23 cellular contexts compared by ENCODE assay signal in genomic region chr18:48473816-48474215, GRCh38.
DNase-seq lines count a peak whose midpoint lies in the region; ATAC-seq and TF ChIP-seq lines count a peak whose summit lies in the region.
"Had no signal": no experiment of that assay in that cellular context is flagged by ENCODE, and none has a peak within 500 bp of the region (broad histone marks: within the 10 kb centered on the region; RNA-seq: fewer than 3 reads in every experiment).

No MANE protein-coding gene starts in this region.

- no peak overlapping the region for H3K4me3 Mint-ChIP-seq in activated T-cell treated with anti-CD3 and anti-CD28 coated beads, Interleukin-2, amount 50 U/mL, for 24 hours
- H3K4me3 Mint-ChIP-seq: B cell; CD4-positive, alpha-beta T cell; CD8-positive, alpha-beta T cell had no signal

- WGBS in heart right ventricle, 2 donors = 96 to 97% methylated on average over 1 of the region's 1 CpG
- 91% methylated on average over 1 of the region's 1 CpG for WGBS in esophagus muscularis mucosa

- H3K36me3 Mint-ChIP-seq in activated T-cell treated with anti-CD3 and anti-CD28 coated beads, Interleukin-2, amount 50 U/mL, for 24 hours (ENCODE audit: low read depth) = no peaks in the 10 kb centered on the region
- H3K36me3 Mint-ChIP-seq: CD8-positive, alpha-beta T cell had no signal

- no peaks in the 10 kb centered on the region for H3K79me2 ChIP-seq in MM.1S (ENCODE audit: low read length)

- H3K4me1 ChIP-seq in right atrium auricular region = no peaks in the 10 kb centered on the region
- peaks cover 0 to 23% (median 9%) of the 10 kb centered on the region in 9 donors for H3K4me1 ChIP-seq in heart right ventricle
- H3K4me1 ChIP-seq in MM.1S (ENCODE audit: low read length) = peaks cover 33% of the 10 kb centered on the region
- peaks cover 0 to 10% (median 5%) of the 10 kb centered on the region in 4 donors for H3K4me1 ChIP-seq in esophagus muscularis mucosa
- H3K4me1 ChIP-seq: BLaER1 treated with 17β-estradiol and CSF1 and Interleukin-3, amounts not matched to agents 10 nM and 100 nM had no signal

- ATAC-seq in heart right ventricle (no peak), GM19328 (IDR thresholded peaks at IDR 0.05; ENCODE audit: unreplicated experiment) (no peak)
- ATAC-seq: A549; CD8-positive, alpha-beta T cell; GM12878 had no signal

- no peak for TF ChIP-seq EP300 in esophagus muscularis mucosa (IDR thresholded peaks at IDR 0.05)

- no peaks in the 10 kb centered on the region for H3K9me3 ChIP-seq in right atrium auricular region
- peaks cover 0 to 16% (median 0%) of the 10 kb centered on the region in 11 donors for H3K9me3 ChIP-seq in heart right ventricle
- no peaks in the 10 kb centered on the region for H3K9me3 ChIP-seq in MM.1S (replicated peaks; ENCODE audit: insufficient read depth, low read length)
- peaks cover 0 to 14% (median 0%) of the 10 kb centered on the region in 4 donors for H3K9me3 ChIP-seq in esophagus muscularis mucosa
- H3K9me3 ChIP-seq: Caco-2 had no signal

- peaks cover 17% of the 10 kb centered on the region for H3F3A ChIP-seq in MM.1S (ENCODE audit: insufficient read depth, low read length)

- no peak for TF ChIP-seq POLR2A in esophagus muscularis mucosa (IDR thresholded peaks at IDR 0.05; ENCODE audit: low read depth)

- no peaks in the 10 kb centered on the region for H4K20me1 ChIP-seq in MM.1S (ENCODE audit: insufficient read depth, low read length)
- H4K20me1 ChIP-seq: BLaER1 treated with 17β-estradiol and CSF1 and Interleukin-3, amounts not matched to agents 10 nM and 100 nM had no signal

- peaks cover 1% of the 10 kb centered on the region for H3K4me1 Mint-ChIP-seq in activated T-cell treated with anti-CD3 and anti-CD28 coated beads, Interleukin-2, amount 50 U/mL, for 24 hours (ENCODE audit: low read depth)
- H3K4me1 Mint-ChIP-seq: B cell had no signal

- H3K27ac Mint-ChIP-seq in activated T-cell treated with anti-CD3 and anti-CD28 coated beads, Interleukin-2, amount 50 U/mL, for 24 hours = no peak overlapping the region
- H3K27ac Mint-ChIP-seq: B cell; CD4-positive, alpha-beta T cell; CD8-positive, alpha-beta T cell had no signal

- H3K27me3 ChIP-seq in right atrium auricular region (no peaks in the 10 kb centered on the region), heart right ventricle (no peaks in the 10 kb centered on the region), MM.1S (replicated peaks; ENCODE audit: insufficient read depth, low read length) (no peaks in the 10 kb centered on the region), esophagus muscularis mucosa (no peaks in the 10 kb centered on the region)
- H3K27me3 ChIP-seq: BLaER1 treated with 17β-estradiol and CSF1 and Interleukin-3, amounts not matched to agents 10 nM and 100 nM had no signal

- peak; percentile 43 for DNase-seq in right atrium auricular region (ENCODE audit: low spot score)
- no peak for DNase-seq in heart right ventricle
- DNase-seq in MM.1S = peak; percentile 64
- DNase-seq in esophagus muscularis mucosa (ENCODE audit: extremely low spot score) = peak; percentile 47
- no peak for DNase-seq in activated T-cell treated with anti-CD3 and anti-CD28 coated beads, Interleukin-2, amount 50 U/mL, for 24 hours
- DNase-seq: AML-193; Caco-2; Calu3; CD4-positive, alpha-beta T cell; CD8-positive, alpha-beta T cell; DMS153; DMS53; DMS79; DND-41; EL; GDM1 had no signal

- peak overlapping the region; percentile 31; the same call in 1 of the 2 replicates for H3K4me2 ChIP-seq in MM.1S (ENCODE audit: low read depth, low read length)
- H3K4me2 ChIP-seq: A549; BLaER1 treated with 17β-estradiol and CSF1 and Interleukin-3, amounts not matched to agents 10 nM and 100 nM had no signal

- H3K9me3 Mint-ChIP-seq in activated T-cell treated with anti-CD3 and anti-CD28 coated beads, Interleukin-2, amount 50 U/mL, for 24 hours = no peaks in the 10 kb centered on the region
- H3K9me3 Mint-ChIP-seq: CD4-positive, alpha-beta T cell; CD8-positive, alpha-beta T cell had no signal

- H3K36me3 ChIP-seq in right atrium auricular region (no peaks in the 10 kb centered on the region), heart right ventricle (no peaks in the 10 kb centered on the region), MM.1S (replicated peaks; ENCODE audit: insufficient read depth, low read length) (no peaks in the 10 kb centered on the region), esophagus muscularis mucosa (no peaks in the 10 kb centered on the region)
- H3K36me3 ChIP-seq: BLaER1 treated with 17β-estradiol and CSF1 and Interleukin-3, amounts not matched to agents 10 nM and 100 nM had no signal

- peaks cover 38% of the 10 kb centered on the region for H3K27me3 Mint-ChIP-seq in activated T-cell treated with anti-CD3 and anti-CD28 coated beads, Interleukin-2, amount 50 U/mL, for 24 hours

- H3K4me3 ChIP-seq in right atrium auricular region = no peak overlapping the region
- H3K4me3 ChIP-seq in heart right ventricle = no peak overlapping the region
- no peak overlapping the region for H3K4me3 ChIP-seq in MM.1S (ENCODE audit: low read length)
- H3K4me3 ChIP-seq in esophagus muscularis mucosa = no peak overlapping the region
- H3K4me3 ChIP-seq: A549; BLaER1 treated with 17β-estradiol and CSF1 and Interleukin-3, amounts not matched to agents 10 nM and 100 nM; GM12878 had no signal

- H3K27ac ChIP-seq in right atrium auricular region (no peak overlapping the region), heart right ventricle (no peak overlapping the region), MM.1S (ENCODE audit: low read length) (peak overlapping the region; percentile 65; the same call in 1 of the 2 replicates), esophagus muscularis mucosa (replicated peaks in 1 of 4) (no peak overlapping the region)
- H3K27ac ChIP-seq: 22Rv1; A549; BLaER1 treated with 17β-estradiol and CSF1 and Interleukin-3, amounts not matched to agents 10 nM and 100 nM; C4-2B had no signal

- intact Hi-C loops in heart right ventricle (cut with DNase I) = loop anchor here in 1 of 10 donors (2.0 kb wide), 1 partner anchor 191 kb away; no protein-coding TSS in a partner anchor
- intact Hi-C loops in esophagus muscularis mucosa (cut with DNase I) = no loop called here

- H2AFZ ChIP-seq in MM.1S (ENCODE audit: low read length) = no peak overlapping the region

- H3K9ac ChIP-seq in MM.1S (ENCODE audit: low read length) = no peak overlapping the region
- H3K9ac ChIP-seq: BLaER1 treated with 17β-estradiol and CSF1 and Interleukin-3, amounts not matched to agents 10 nM and 100 nM had no signal

- H3K9me2 ChIP-seq in MM.1S (replicated peaks; ENCODE audit: insufficient read depth, low read length) = no peaks in the 10 kb centered on the region

- TF ChIP-seq CTCF in right atrium auricular region (IDR thresholded peaks at IDR 0.05) (no peak), heart right ventricle (IDR thresholded peaks at IDR 0.05) (no peak), MM.1S (IDR thresholded peaks at IDR 0.05; ENCODE audit: low read length) (no peak), esophagus muscularis mucosa (IDR thresholded peaks at IDR 0.05) (no peak)

Comparison
In these comparisons a context has a peak if more than half of its experiments do, and no peak if none do; other contexts are left out.
1. DNase-seq: peak in right atrium auricular region (single experiment), MM.1S (single experiment) and esophagus muscularis mucosa (single experiment); none in heart right ventricle (0 of 2) and activated T-cell treated with anti-CD3 and anti-CD28 coated beads, Interleukin-2, amount 50 U/mL, for 24 hours (single experiment).